25 cellular contexts compared by ENCODE assay signal in genomic region chr17:36209575-36209974, GRCh38. TPM values are rescaled to one million over a fixed set of nuclear protein-coding genes. Genes with fewer than 3 reads are reported as not detected.
DNase-seq lines count a peak whose midpoint lies in the region; ATAC-seq and TF ChIP-seq lines count a peak whose summit lies in the region.
"Had no signal": no experiment of that assay in that cellular context is flagged by ENCODE, and none has a peak within 500 bp of the region (broad histone marks: within the 10 kb centered on the region; RNA-seq: fewer than 3 reads in every experiment).

No MANE protein-coding gene starts in this region.

- TF ChIP-seq CTCF in CD14-positive monocyte (IDR thresholded peaks at IDR 0.05), result no peak

- H3K9me3 ChIP-seq in T-helper 17 cell (ENCODE audit: control insufficient read depth, low read length, poor library complexity, severe bottlenecking), result no peaks in the 10 kb centered on the region
- no peaks in the 10 kb centered on the region for H3K9me3 ChIP-seq in CD4-positive, alpha-beta memory T cell (ENCODE audit: control insufficient read depth in 1 of 2, low read length in 2 of 2)
- H3K9me3 ChIP-seq: Caco-2 had no signal

- H3K36me3 Mint-ChIP-seq in CD14-positive monocyte (no peaks in the 10 kb centered on the region), T-helper 17 cell (ENCODE audit: low read depth) (peaks cover 2% of the 10 kb centered on the region)
- H3K36me3 Mint-ChIP-seq in dendritic cell treated with granulocyte-macrophage colony-stimulating factor and Interleukin-4, amounts not matched to agents 40 ng/mL and 50 ng/mL, for 4 days (ENCODE audit: low read depth), result no peaks in the 10 kb centered on the region
- no peaks in the 10 kb centered on the region for H3K36me3 Mint-ChIP-seq in natural killer cell treated with Interleukin-12 subunit alpha and Interleukin-12 subunit beta and Interleukin-15 and Interleukin-18, amount 100 ng/mL, for 72 hours
- no peaks in the 10 kb centered on the region for H3K36me3 Mint-ChIP-seq in naive thymus-derived CD8-positive, alpha-beta T cell
- no peaks in the 10 kb centered on the region for H3K36me3 Mint-ChIP-seq in CD4-positive, alpha-beta memory T cell

- POLR2A ChIA-PET in naive thymus-derived CD8-positive, alpha-beta T cell (lab: Charles Lee), result no interaction called here
- POLR2A ChIA-PET in CD4-positive, alpha-beta memory T cell (lab: Charles Lee; ENCODE audit: partially characterized antibody), result interaction anchor here (0.9 kb wide), 1 partner anchor 21 kb away, joined by 3 read pairs; no protein-coding TSS in a partner anchor

- peak overlapping the region in 1 of 2 donors; percentile 21 for H3K4me3 Mint-ChIP-seq in CD14-positive monocyte
- no peak overlapping the region for H3K4me3 Mint-ChIP-seq in dendritic cell treated with granulocyte-macrophage colony-stimulating factor and Interleukin-4, amounts not matched to agents 40 ng/mL and 50 ng/mL, for 4 days
- peak overlapping the region; percentile 75 for H3K4me3 Mint-ChIP-seq in natural killer cell treated with Interleukin-12 subunit alpha and Interleukin-12 subunit beta and Interleukin-15 and Interleukin-18, amount 100 ng/mL, for 72 hours
- H3K4me3 Mint-ChIP-seq in T-helper 17 cell, result no peak overlapping the region
- no peak overlapping the region for H3K4me3 Mint-ChIP-seq in naive thymus-derived CD8-positive, alpha-beta T cell
- no peak overlapping the region for H3K4me3 Mint-ChIP-seq in CD4-positive, alpha-beta memory T cell
- H3K4me3 Mint-ChIP-seq: CD4-positive, alpha-beta T cell had no signal

- H3K9me3 Mint-ChIP-seq in CD14-positive monocyte, result no peaks in the 10 kb centered on the region
- no peaks in the 10 kb centered on the region for H3K9me3 Mint-ChIP-seq in dendritic cell treated with granulocyte-macrophage colony-stimulating factor and Interleukin-4, amounts not matched to agents 40 ng/mL and 50 ng/mL, for 4 days
- H3K9me3 Mint-ChIP-seq in natural killer cell treated with Interleukin-12 subunit alpha and Interleukin-12 subunit beta and Interleukin-15 and Interleukin-18, amount 100 ng/mL, for 72 hours, result no peaks in the 10 kb centered on the region
- H3K9me3 Mint-ChIP-seq in naive thymus-derived CD8-positive, alpha-beta T cell, result no peaks in the 10 kb centered on the region
- H3K9me3 Mint-ChIP-seq in CD4-positive, alpha-beta memory T cell, result no peaks in the 10 kb centered on the region
- H3K9me3 Mint-ChIP-seq: CD4-positive, alpha-beta T cell had no signal

- no peaks in the 10 kb centered on the region for H3K27me3 ChIP-seq in CD4-positive, alpha-beta memory T cell (ENCODE audit: insufficient read depth, low read length)

- H3K4me3 ChIP-seq in CD4-positive, alpha-beta memory T cell (ENCODE audit: low read length in 2 of 2), result no peak overlapping the region

- intact Hi-C loops in CD14-positive monocyte (cut with micrococcal nuclease), result no loop called here
- intact Hi-C loops in dendritic cell treated with granulocyte-macrophage colony-stimulating factor and Interleukin-4, amounts not matched to agents 40 ng/mL and 50 ng/mL, for 4 days (cut with micrococcal nuclease), result no loop called here
- intact Hi-C loops in CD4-positive, alpha-beta memory T cell (cut with micrococcal nuclease), result no loop called here

- DNase-seq in CD14-positive monocyte (ENCODE audit: low spot score), result no peak
- DNase-seq in NAMALWA (ENCODE audit: low spot score), result peak; percentile 55
- no peak for DNase-seq in natural killer cell treated with Interleukin-12 subunit alpha and Interleukin-12 subunit beta and Interleukin-15 and Interleukin-18, amount 100 ng/mL, for 72 hours (ENCODE audit: low spot score)
- DNase-seq in T-helper 17 cell, result no peak
- DNase-seq in activated gamma-delta T cell (lab: John Stamatoyannopoulos, UW), result no peak
- no peak for DNase-seq in naive thymus-derived CD8-positive, alpha-beta T cell
- no peak for DNase-seq in CD4-positive, alpha-beta memory T cell
- DNase-seq: Caco-2; CD4-positive, alpha-beta T cell; Kasumi-1; MV-4-11; NCI-H1694; NCI-H2081 treated with DMSO at 0.1 percent for 48 hours; NCI-H2171 treated with DMSO at 0.1 percent for 48 hours; NCI-H524; NCI-H774; NK-92 treated with Interleukin-12 subunit alpha and Interleukin-12 subunit beta, amount 100 ng/mL, for 24 hours; SHP77 treated with DMSO at 0.1 percent for 48 hours had no signal

- H3K27me3 Mint-ChIP-seq in CD14-positive monocyte (ENCODE audit: low read depth in 3 of 3), result peaks cover 0 to 6% (median 3%) of the 10 kb centered on the region in 3 donors
- H3K27me3 Mint-ChIP-seq in dendritic cell treated with granulocyte-macrophage colony-stimulating factor and Interleukin-4, amounts not matched to agents 40 ng/mL and 50 ng/mL, for 4 days, result peaks cover 7% of the 10 kb centered on the region
- no peaks in the 10 kb centered on the region for H3K27me3 Mint-ChIP-seq in natural killer cell treated with Interleukin-12 subunit alpha and Interleukin-12 subunit beta and Interleukin-15 and Interleukin-18, amount 100 ng/mL, for 72 hours
- H3K27me3 Mint-ChIP-seq in T-helper 17 cell, result peaks cover 67% of the 10 kb centered on the region
- peaks cover 13 to 38% (median 25%) of the 10 kb centered on the region in 5 donors for H3K27me3 Mint-ChIP-seq in naive thymus-derived CD8-positive, alpha-beta T cell
- peaks cover 22 to 26% of the 10 kb centered on the region in 2 donors for H3K27me3 Mint-ChIP-seq in CD4-positive, alpha-beta memory T cell

- H3K4me1 Mint-ChIP-seq in CD14-positive monocyte (peaks cover 52% of the 10 kb centered on the region), T-helper 17 cell (peaks cover 6% of the 10 kb centered on the region)
- peaks cover 76% of the 10 kb centered on the region for H3K4me1 Mint-ChIP-seq in dendritic cell treated with granulocyte-macrophage colony-stimulating factor and Interleukin-4, amounts not matched to agents 40 ng/mL and 50 ng/mL, for 4 days (ENCODE audit: low read depth)
- peaks cover 56 to 66% of the 10 kb centered on the region in 2 donors for H3K4me1 Mint-ChIP-seq in natural killer cell treated with Interleukin-12 subunit alpha and Interleukin-12 subunit beta and Interleukin-15 and Interleukin-18, amount 100 ng/mL, for 72 hours (ENCODE audit: low read depth in 2 of 2)
- peaks cover 0 to 66% (median 7%) of the 10 kb centered on the region in 4 donors for H3K4me1 Mint-ChIP-seq in naive thymus-derived CD8-positive, alpha-beta T cell
- peaks cover 2 to 14% (median 9%) of the 10 kb centered on the region in 4 donors for H3K4me1 Mint-ChIP-seq in CD4-positive, alpha-beta memory T cell

- no peaks in the 10 kb centered on the region for H3K36me3 ChIP-seq in CD4-positive, alpha-beta memory T cell (ENCODE audit: insufficient read depth, low read length)

- ATAC-seq in natural killer cell treated with Interleukin-12 subunit alpha and Interleukin-12 subunit beta and Interleukin-15 and Interleukin-18, amount 100 ng/mL, for 72 hours, result no peak
- no peak for ATAC-seq in T-helper 17 cell
- ATAC-seq in naive thymus-derived CD8-positive, alpha-beta T cell, result no peak
- ATAC-seq: HepG2, Panc1 had no signal

- H3K27ac ChIP-seq in CD4-positive, alpha-beta memory T cell (ENCODE audit: low read depth, low read length), result no peak overlapping the region
- H3K27ac ChIP-seq: RWPE1 had no signal

- CTCF ChIA-PET in CD4-positive, alpha-beta memory T cell (lab: Charles Lee; ENCODE audit: partially characterized antibody), result no interaction called here

- H3K27ac Mint-ChIP-seq in CD14-positive monocyte, result peak overlapping the region in 4 of 7 donors; percentile 2 to 98 (median 93)
- H3K27ac Mint-ChIP-seq in dendritic cell treated with granulocyte-macrophage colony-stimulating factor and Interleukin-4, amounts not matched to agents 40 ng/mL and 50 ng/mL, for 4 days, result peak overlapping the region; percentile 82
- peak overlapping the region; percentile 50 to 80 for H3K27ac Mint-ChIP-seq in natural killer cell treated with Interleukin-12 subunit alpha and Interleukin-12 subunit beta and Interleukin-15 and Interleukin-18, amount 100 ng/mL, for 72 hours
- no peak overlapping the region for H3K27ac Mint-ChIP-seq in T-helper 17 cell
- peak overlapping the region in 1 of 10 donors; percentile 20 for H3K27ac Mint-ChIP-seq in naive thymus-derived CD8-positive, alpha-beta T cell
- no peak overlapping the region for H3K27ac Mint-ChIP-seq in CD4-positive, alpha-beta memory T cell
- H3K27ac Mint-ChIP-seq: CD4-positive, alpha-beta T cell had no signal

- no peaks in the 10 kb centered on the region for H3K4me1 ChIP-seq in CD4-positive, alpha-beta memory T cell (ENCODE audit: insufficient read depth, low read length)
- H3K4me1 ChIP-seq: Caco-2 had no signal

RNA-seq across cellular contexts. Expression of gene CCL4L2, which starts 1.3 kb away (rescaled TPM):
- polyA plus RNA-seq in CD14-positive monocyte, result 10 to 100 TPM; 24.8 to 25.3 TPM
- total RNA-seq in natural killer cell treated with Interleukin-12 subunit alpha and Interleukin-12 subunit beta and Interleukin-15 and Interleukin-18, amount 100 ng/mL, for 72 hours, result 10 to 100 TPM; 24.9 to 37.4 TPM
- total RNA-seq in T-helper 17 cell, result 1 to 10 TPM in 1 of 2 donors, under 1 TPM in 1; 0.62 to 1.6 TPM
- 1 to 10 TPM; 1.5 to 2.1 TPM for total RNA-seq in naive thymus-derived CD8-positive, alpha-beta T cell
- 10 to 100 TPM in 1 of 3 donors, under 1 TPM in 1, not detected in 1; 0.59 to 58.5 TPM for polyA plus RNA-seq in naive thymus-derived CD8-positive, alpha-beta T cell
- 1 to 10 TPM in 1 of 2 experiments, not detected in 1; 1.1 TPM for total RNA-seq in CD4-positive, alpha-beta memory T cell
- polyA plus RNA-seq in CD4-positive, alpha-beta memory T cell, result not detected
- total RNA-seq: A673, Caco-2, HepG2, HT1080, M059J had no signal
- polyA plus RNA-seq: HepG2 had no signal

RNA-seq across cellular contexts. Expression of gene CCL3L1, which starts 13.0 kb away (rescaled TPM):
- 100 to 1,000 TPM in 1 of 2 donors, 10 to 100 TPM in 1; 57.7 to 137 TPM for polyA plus RNA-seq in CD14-positive monocyte
- total RNA-seq in natural killer cell treated with Interleukin-12 subunit alpha and Interleukin-12 subunit beta and Interleukin-15 and Interleukin-18, amount 100 ng/mL, for 72 hours, result 10 to 100 TPM; 59.6 to 82.1 TPM
- 1 to 10 TPM; 4.7 to 5.3 TPM for total RNA-seq in T-helper 17 cell
- 1 to 10 TPM in 1 of 2 experiments, under 1 TPM in 1; 0.77 to 3.0 TPM for total RNA-seq in naive thymus-derived CD8-positive, alpha-beta T cell
- 10 to 100 TPM in 1 of 3 donors, not detected in 2; 34.9 TPM for polyA plus RNA-seq in naive thymus-derived CD8-positive, alpha-beta T cell
- 1 to 10 TPM in 1 of 2 experiments, under 1 TPM in 1; 0.89 to 2.2 TPM for total RNA-seq in CD4-positive, alpha-beta memory T cell
- not detected for polyA plus RNA-seq in CD4-positive, alpha-beta memory T cell
- total RNA-seq: A673, Caco-2, HepG2, HT1080, M059J had no signal
- polyA plus RNA-seq: HepG2 had no signal

RNA-seq across cellular contexts. Expression of gene TBC1D3B, which starts 33.1 kb away (rescaled TPM):
- polyA plus RNA-seq in CD14-positive monocyte, result not detected
- 10 to 100 TPM in 1 of 2 donors, 1 to 10 TPM in 1; 9.2 to 10.7 TPM for total RNA-seq in natural killer cell treated with Interleukin-12 subunit alpha and Interleukin-12 subunit beta and Interleukin-15 and Interleukin-18, amount 100 ng/mL, for 72 hours
- 1 to 10 TPM; 3.5 to 3.6 TPM for total RNA-seq in T-helper 17 cell
- 10 to 100 TPM; 13.4 to 15.3 TPM for total RNA-seq in naive thymus-derived CD8-positive, alpha-beta T cell
- not detected for polyA plus RNA-seq in naive thymus-derived CD8-positive, alpha-beta T cell
- total RNA-seq in CD4-positive, alpha-beta memory T cell, result 10 to 100 TPM; 11.5 to 18.0 TPM
- polyA plus RNA-seq in CD4-positive, alpha-beta memory T cell, result not detected
- total RNA-seq: HT1080, M059J had no signal

RNA-seq across cellular contexts. Expression of gene TBC1D3I, which starts 54.8 kb away (rescaled TPM):
- polyA plus RNA-seq in CD14-positive monocyte, result not detected
- 1 to 10 TPM in 1 of 2 donors, under 1 TPM in 1; 0.67 to 2.1 TPM for total RNA-seq in natural killer cell treated with Interleukin-12 subunit alpha and Interleukin-12 subunit beta and Interleukin-15 and Interleukin-18, amount 100 ng/mL, for 72 hours
- total RNA-seq in T-helper 17 cell, result under 1 TPM; 0.57 to 0.67 TPM
- total RNA-seq in naive thymus-derived CD8-positive, alpha-beta T cell, result 1 to 10 TPM in 1 of 2 experiments, under 1 TPM in 1; 0.47 to 1.4 TPM
- polyA plus RNA-seq in naive thymus-derived CD8-positive, alpha-beta T cell, result under 1 TPM in 1 of 3 donors, not detected in 2; 0.09 TPM
- 1 to 10 TPM in 1 of 2 experiments, under 1 TPM in 1; 0.91 to 1.3 TPM for total RNA-seq in CD4-positive, alpha-beta memory T cell
- polyA plus RNA-seq in CD4-positive, alpha-beta memory T cell, result not detected

Comparison
In these comparisons a context has a peak if more than half of its experiments do, and no peak if none do; other contexts are left out.
1. H3K27ac Mint-ChIP-seq: peak in CD14-positive monocyte (4 of 7), dendritic cell treated with granulocyte-macrophage colony-stimulating factor and Interleukin-4, amounts not matched to agents 40 ng/mL and 50 ng/mL, for 4 days (single experiment) and natural killer cell treated with Interleukin-12 subunit alpha and Interleukin-12 subunit beta and Interleukin-15 and Interleukin-18, amount 100 ng/mL, for 72 hours (2 of 2); none in T-helper 17 cell (single experiment) and CD4-positive, alpha-beta memory T cell (0 of 7).
2. RNA of gene CCL4L2, which starts 1.3 kb away (total RNA-seq): 24.9 to 37.4 TPM in natural killer cell treated with Interleukin-12 subunit alpha and Interleukin-12 subunit beta and Interleukin-15 and Interleukin-18, amount 100 ng/mL, for 72 hours; 1.5 to 2.1 TPM in naive thymus-derived CD8-positive, alpha-beta T cell, 0.62 to 1.6 TPM in T-helper 17 cell and 1.1 TPM in CD4-positive, alpha-beta memory T cell; every median in the first group is over 4 times any median in the second.
3. RNA of gene CCL3L1, which starts 13.0 kb away (total RNA-seq): 59.6 to 82.1 TPM in natural killer cell treated with Interleukin-12 subunit alpha and Interleukin-12 subunit beta and Interleukin-15 and Interleukin-18, amount 100 ng/mL, for 72 hours; 4.7 to 5.3 TPM in T-helper 17 cell, 0.77 to 3.0 TPM in naive thymus-derived CD8-positive, alpha-beta T cell and 0.89 to 2.2 TPM in CD4-positive, alpha-beta memory T cell; every median in the first group is over 4 times any median in the second.